In genomic region chr17:34894971-34895370, GRCh38 we compare ENCODE assay signal across 30 cellular contexts.
"Had no signal": no experiment of that assay in that cellular context is flagged by ENCODE, and none has a peak within 500 bp of the region (broad histone marks: within the 10 kb centered on the region; RNA-seq: fewer than 3 reads in every experiment).

No MANE protein-coding gene starts in this region.

- H3K4me1 ChIP-seq: colonic mucosa, esophagus muscularis mucosa, esophagus squamous epithelium, foreskin keratinocyte, gastrocnemius medialis, gastroesophageal sphincter, heart left ventricle, heart right ventricle had no signal

- FAIRE-seq: colon, endometrium, endothelial cell of umbilical vein, frontal cortex had no signal

- H3K4me3 ChIP-seq: colonic mucosa, coronary artery, dorsolateral prefrontal cortex, esophagus muscularis mucosa, esophagus squamous epithelium, gastrocnemius medialis, gastroesophageal sphincter, heart left ventricle, heart right ventricle, hepatocyte had no signal

- H3K9me3 Mint-ChIP-seq: dendritic cell treated with granulocyte-macrophage colony-stimulating factor and Interleukin-4, amounts not matched to agents 40 ng/mL and 50 ng/mL, for 4 days; effector memory CD8-positive, alpha-beta T cell; endodermal cell had no signal

- H3K27ac ChIP-seq: colonic mucosa, coronary artery, dorsolateral prefrontal cortex, epithelial cell of prostate, esophagus muscularis mucosa, esophagus squamous epithelium, foreskin keratinocyte, gastrocnemius medialis, gastroesophageal sphincter, heart left ventricle, heart right ventricle, hepatocyte had no signal

- H3K27ac Mint-ChIP-seq: dendritic cell treated with granulocyte-macrophage colony-stimulating factor and Interleukin-4, amounts not matched to agents 40 ng/mL and 50 ng/mL, for 4 days; effector memory CD8-positive, alpha-beta T cell; endodermal cell had no signal

- ATAC-seq: effector memory CD8-positive, alpha-beta T cell; esophagus mucosa; foreskin keratinocyte; gastrocnemius medialis; gastroesophageal sphincter; heart left ventricle; heart right ventricle had no signal

- H3K79me2 ChIP-seq: hepatocyte had no signal

- H3K9me3 ChIP-seq: colonic mucosa, esophagus muscularis mucosa, esophagus squamous epithelium, gastrocnemius medialis, gastroesophageal sphincter, heart left ventricle, heart right ventricle had no signal

- H3K36me3 ChIP-seq: colonic mucosa, esophagus muscularis mucosa, esophagus squamous epithelium, gastrocnemius medialis, gastroesophageal sphincter, heart left ventricle, heart right ventricle had no signal

- H3K27me3 ChIP-seq: foreskin keratinocyte had no signal

- DNase-seq: colonic mucosa; cortex of kidney; dermis blood vessel endothelial cell; dorsolateral prefrontal cortex; effector CD4-positive, alpha-beta T cell; effector CD8-positive, alpha-beta T cell; effector memory CD4-positive, alpha-beta T cell; effector memory CD8-positive, alpha-beta T cell; erythroblast; esophagus squamous epithelium; foreskin fibroblast; foreskin keratinocyte; foreskin melanocyte; gastrocnemius medialis; glutamatergic neuron; head of caudate nucleus; heart left ventricle; heart right ventricle had no signal

- H3K4me3 Mint-ChIP-seq: dendritic cell treated with granulocyte-macrophage colony-stimulating factor and Interleukin-4, amounts not matched to agents 40 ng/mL and 50 ng/mL, for 4 days; effector memory CD8-positive, alpha-beta T cell; endodermal cell had no signal

- H2AFZ ChIP-seq: hepatocyte had no signal

- H3K4me2 ChIP-seq: hepatocyte had no signal
